1 cellular context compared by ENCODE assay signal in the genomic region with DNA sequence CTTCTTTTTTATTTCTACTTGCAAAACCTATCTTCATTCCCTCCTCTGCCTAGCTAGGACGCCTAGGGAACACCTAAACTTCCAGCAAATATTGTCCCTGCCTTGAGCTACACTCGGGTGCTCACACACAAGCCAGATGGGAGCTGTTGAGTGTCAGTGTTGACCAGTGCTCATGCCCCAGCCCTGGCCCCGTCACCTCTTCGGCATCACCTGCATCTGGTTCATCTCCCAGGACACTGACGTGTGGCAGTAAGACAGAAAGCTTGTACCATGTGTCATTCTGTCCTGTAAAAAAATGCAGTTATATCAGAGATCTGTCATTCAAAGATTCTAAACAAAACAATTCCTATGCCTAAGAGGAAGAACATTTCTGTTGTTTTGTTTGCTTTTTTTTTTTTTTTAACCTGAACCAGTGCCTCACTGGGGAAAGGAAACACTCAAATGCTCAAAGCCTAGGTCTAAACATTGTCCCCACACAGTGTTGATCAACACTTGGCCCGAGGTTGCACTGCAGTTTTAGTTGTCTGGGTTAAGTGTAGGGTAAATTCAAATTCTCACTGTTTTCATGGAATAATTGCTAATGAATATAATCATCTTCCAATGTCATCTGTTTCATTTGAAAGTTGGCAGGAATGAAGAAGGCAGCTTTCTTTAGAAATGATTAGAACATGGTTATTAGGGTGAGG.
TF ChIP-seq lines count a peak whose summit lies in the region.

No MANE protein-coding gene starts in this region.

TF ChIP-seq in IMR-90, 13 proteins besides CTCF, POLR2A, EP300 and RAD21:
- TF ChIP-seq, protein P1, sequence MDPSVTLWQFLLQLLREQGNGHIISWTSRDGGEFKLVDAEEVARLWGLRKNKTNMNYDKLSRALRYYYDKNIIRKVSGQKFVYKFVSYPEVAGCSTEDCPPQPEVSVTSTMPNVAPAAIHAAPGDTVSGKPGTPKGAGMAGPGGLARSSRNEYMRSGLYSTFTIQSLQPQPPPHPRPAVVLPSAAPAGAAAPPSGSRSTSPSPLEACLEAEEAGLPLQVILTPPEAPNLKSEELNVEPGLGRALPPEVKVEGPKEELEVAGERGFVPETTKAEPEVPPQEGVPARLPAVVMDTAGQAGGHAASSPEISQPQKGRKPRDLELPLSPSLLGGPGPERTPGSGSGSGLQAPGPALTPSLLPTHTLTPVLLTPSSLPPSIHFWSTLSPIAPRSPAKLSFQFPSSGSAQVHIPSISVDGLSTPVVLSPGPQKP (IDR thresholded peaks at IDR 0.05; ENCODE audit: borderline replicate concordance, low read depth, low read length): no peak
- TF ChIP-seq RCOR1 (IDR thresholded peaks at IDR 0.05; ENCODE audit: insufficient replicate concordance, low read length) (no peak), RFX5 (IDR thresholded peaks at IDR 0.05; ENCODE audit: low read depth, low read length) (no peak), SMC3 (IDR thresholded peaks at IDR 0.05; ENCODE audit: low read depth, low read length) (no peak), FOS (IDR thresholded peaks at IDR 0.05; ENCODE audit: low read depth, low read length) (no peak), MAZ (IDR thresholded peaks at IDR 0.05; ENCODE audit: borderline replicate concordance, low read depth, low read length) (no peak), CHD1 (IDR thresholded peaks at IDR 0.05; ENCODE audit: low read depth, low read length) (no peak), MAFK (IDR thresholded peaks at IDR 0.05; ENCODE audit: low read depth, low read length) (no peak), BHLHE40 (IDR thresholded peaks at IDR 0.05; ENCODE audit: low read depth, low read length) (no peak), CEBPB (IDR thresholded peaks at IDR 0.05; ENCODE audit: low read depth, low read length) (no peak), MXI1 (IDR thresholded peaks at IDR 0.05; ENCODE audit: borderline replicate concordance, low read depth, low read length) (no peak), NFE2L2 (IDR thresholded peaks at IDR 0.05; ENCODE audit: low read depth, low read length) (no peak)
- TF ChIP-seq, protein P2, sequence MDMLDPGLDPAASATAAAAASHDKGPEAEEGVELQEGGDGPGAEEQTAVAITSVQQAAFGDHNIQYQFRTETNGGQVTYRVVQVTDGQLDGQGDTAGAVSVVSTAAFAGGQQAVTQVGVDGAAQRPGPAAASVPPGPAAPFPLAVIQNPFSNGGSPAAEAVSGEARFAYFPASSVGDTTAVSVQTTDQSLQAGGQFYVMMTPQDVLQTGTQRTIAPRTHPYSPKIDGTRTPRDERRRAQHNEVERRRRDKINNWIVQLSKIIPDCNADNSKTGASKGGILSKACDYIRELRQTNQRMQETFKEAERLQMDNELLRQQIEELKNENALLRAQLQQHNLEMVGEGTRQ (IDR thresholded peaks at IDR 0.05; ENCODE audit: low read depth, low read length): no peak
